27 cellular contexts compared by ENCODE assay signal in genomic region chr11:81915045-81915444, GRCh38.
DNase-seq lines count a peak whose midpoint lies in the region; ATAC-seq and TF ChIP-seq lines count a peak whose summit lies in the region.
"Had no signal": no experiment of that assay in that cellular context is flagged by ENCODE, and none has a peak within 500 bp of the region (broad histone marks: within the 10 kb centered on the region; RNA-seq: fewer than 3 reads in every experiment).

No MANE protein-coding gene starts in this region.

- H3K4me3 ChIP-seq in liver (ENCODE audit: low read depth in 1 of 3, low read length in 3 of 3) (no peak overlapping the region), suprapubic skin (no peak overlapping the region)
- H3K4me3 ChIP-seq: dorsolateral prefrontal cortex, esophagus muscularis mucosa, gastroesophageal sphincter, PC-9, smooth muscle cell had no signal

- no peak for TF ChIP-seq POLR2A in suprapubic skin (IDR thresholded peaks at IDR 0.05)

- H3K27ac ChIP-seq in liver (ENCODE audit: low read depth in 1 of 2, low read length in 2 of 2) (no peak overlapping the region), suprapubic skin (no peak overlapping the region)
- H3K27ac ChIP-seq: dorsolateral prefrontal cortex, esophagus muscularis mucosa, gastroesophageal sphincter, parathyroid adenoma, PC-9 had no signal

- no peaks in the 10 kb centered on the region for H3K9me3 Mint-ChIP-seq in activated CD8-positive, alpha-beta memory T cell treated with anti-CD3 and anti-CD28 coated beads, Interleukin-2, amount 10 ng/mL, durations not matched to agents 7 days and 5 days (ENCODE audit: low read depth)
- H3K9me3 Mint-ChIP-seq: neural crest cell had no signal

- H3K27ac Mint-ChIP-seq in activated CD8-positive, alpha-beta memory T cell treated with anti-CD3 and anti-CD28 coated beads, Interleukin-2, amount 10 ng/mL, durations not matched to agents 7 days and 5 days: no peak overlapping the region
- H3K27ac Mint-ChIP-seq: activated T-cell treated with anti-CD3 and anti-CD28 coated beads, Interleukin-2, amount 50 U/mL, for 72 hours; brain; CD14-positive monocyte; IgD-negative memory B cell had no signal

- H3K4me3 Mint-ChIP-seq in activated CD8-positive, alpha-beta memory T cell treated with anti-CD3 and anti-CD28 coated beads, Interleukin-2, amount 10 ng/mL, durations not matched to agents 7 days and 5 days: no peak overlapping the region
- H3K4me3 Mint-ChIP-seq: activated T-cell treated with anti-CD3 and anti-CD28 coated beads, Interleukin-2, amount 50 U/mL, for 72 hours; brain; CD14-positive monocyte; IgD-negative memory B cell; neural crest cell had no signal

- no peak overlapping the region for H3K9ac ChIP-seq in liver (ENCODE audit: low read depth in 1 of 2, low read length in 2 of 2)
- H3K9ac ChIP-seq: parathyroid adenoma, SK-N-SH had no signal

- CTCF ChIA-PET in activated CD8-positive, alpha-beta memory T cell treated with anti-CD3 and anti-CD28 coated beads, Interleukin-2, amount 10 ng/mL, durations not matched to agents 7 days and 5 days (lab: Charles Lee): interaction anchor here (1.2 kb wide), 1 partner anchor 41 kb away, joined by 3 read pairs; no protein-coding TSS in a partner anchor

- H3K36me3 Mint-ChIP-seq in activated CD8-positive, alpha-beta memory T cell treated with anti-CD3 and anti-CD28 coated beads, Interleukin-2, amount 10 ng/mL, durations not matched to agents 7 days and 5 days: peaks cover 1% of the 10 kb centered on the region
- H3K36me3 Mint-ChIP-seq: brain, CD14-positive monocyte, IgD-negative memory B cell had no signal

- peaks cover 5% of the 10 kb centered on the region for H3K4me1 Mint-ChIP-seq in activated CD8-positive, alpha-beta memory T cell treated with anti-CD3 and anti-CD28 coated beads, Interleukin-2, amount 10 ng/mL, durations not matched to agents 7 days and 5 days
- H3K4me1 Mint-ChIP-seq: brain, CD14-positive monocyte, neural crest cell had no signal

- peak; percentile 16 for DNase-seq in COR-L47 (lab: John Stamatoyannopoulos, UW)
- DNase-seq in H4 (ENCODE audit: low spot score): peak; percentile 3
- DNase-seq in brain pericyte (ENCODE audit: low read depth, low spot score): peak; percentile 11
- DNase-seq in T-helper 9 cell: no peak
- no peak for DNase-seq in suprapubic skin (ENCODE audit: low spot score in 2 of 2)
- no peak for DNase-seq in activated CD8-positive, alpha-beta memory T cell treated with anti-CD3 and anti-CD28 coated beads, Interleukin-2, amount 10 ng/mL, durations not matched to agents 7 days and 5 days
- DNase-seq: activated naive CD4-positive, alpha-beta T cell; activated T-cell treated with anti-CD3 and anti-CD28 coated beads, Interleukin-2, amount 50 U/mL, for 72 hours; cerebellar nuclear complex; dorsolateral prefrontal cortex; hippocampal formation; NCI-H1092; NCI-H1930; NCI-H2227 treated with DMSO at 0.1 percent for 48 hours; PC-9; SK-N-SH; stimulated activated naive CD4-positive, alpha-beta T cell had no signal

- H3K27me3 Mint-ChIP-seq in activated CD8-positive, alpha-beta memory T cell treated with anti-CD3 and anti-CD28 coated beads, Interleukin-2, amount 10 ng/mL, durations not matched to agents 7 days and 5 days: no peaks in the 10 kb centered on the region
- H3K27me3 Mint-ChIP-seq: brain, IgD-negative memory B cell had no signal

- peak in 1 of 2 donors; percentile 39 for TF ChIP-seq RAD21 in liver (IDR thresholded peaks at IDR 0.05)

- H3K27me3 ChIP-seq in liver (ENCODE audit: control insufficient read depth in 4 of 4, insufficient read depth in 4 of 4, low read length in 3 of 4) (no peaks in the 10 kb centered on the region), suprapubic skin (no peaks in the 10 kb centered on the region)
- H3K27me3 ChIP-seq: dorsolateral prefrontal cortex, esophagus muscularis mucosa, gastroesophageal sphincter had no signal

- TF ChIP-seq EP300 in suprapubic skin (IDR thresholded peaks at IDR 0.05): no peak

- H3K4me1 ChIP-seq in liver (ENCODE audit: control insufficient read depth in 4 of 4, insufficient read depth in 4 of 4, low read length in 3 of 4) (peaks cover 0 to 5% (median 3%) of the 10 kb centered on the region in 4 donors), suprapubic skin (no peaks in the 10 kb centered on the region)
- H3K4me1 ChIP-seq: esophagus muscularis mucosa, gastroesophageal sphincter, parathyroid adenoma had no signal

- no peaks in the 10 kb centered on the region for H3K9me3 ChIP-seq in liver (ENCODE audit: control insufficient read depth in 4 of 4, low read length in 3 of 4)
- no peaks in the 10 kb centered on the region for H3K9me3 ChIP-seq in suprapubic skin
- H3K9me3 ChIP-seq: esophagus muscularis mucosa, gastroesophageal sphincter, SK-N-SH had no signal

- no peak for TF ChIP-seq CTCF in liver (IDR thresholded peaks at IDR 0.05; ENCODE audit: low read depth, low read length, missing input control)
- TF ChIP-seq CTCF in suprapubic skin (IDR thresholded peaks at IDR 0.05): no peak

- H3K36me3 ChIP-seq in liver (ENCODE audit: control insufficient read depth in 4 of 4, insufficient read depth in 3 of 4, low read depth in 1 of 4, low read length in 3 of 4) (no peaks in the 10 kb centered on the region), suprapubic skin (no peaks in the 10 kb centered on the region)
- H3K36me3 ChIP-seq: esophagus muscularis mucosa, gastroesophageal sphincter had no signal

- ATAC-seq in HG03025 (IDR thresholded peaks at IDR 0.05; ENCODE audit: low FRiP score, unreplicated experiment): no peak
- ATAC-seq in activated CD8-positive, alpha-beta memory T cell treated with anti-CD3 and anti-CD28 coated beads, Interleukin-2, amount 10 ng/mL, durations not matched to agents 7 days and 5 days: no peak
- ATAC-seq: activated T-cell treated with anti-CD3 and anti-CD28 coated beads, Interleukin-2, amount 50 U/mL, for 72 hours; gastroesophageal sphincter had no signal

TF ChIP-seq in liver, 16 proteins besides CTCF, POLR2A, EP300 and RAD21:
- TF ChIP-seq TAF1 (conservative IDR thresholded peaks at IDR 0.05) (no peak), HNF4G (IDR thresholded peaks at IDR 0.05) (peak; percentile 49), HNF4A (conservative IDR thresholded peaks at IDR 0.05) (peak; percentile 82 to 91), RXRA (IDR thresholded peaks at IDR 0.05) (peak in 1 of 2 donors; percentile 58), NR2F2 (IDR thresholded peaks at IDR 0.05) (no peak), MAX (IDR thresholded peaks at IDR 0.05) (peak; percentile 44), EGR1 (IDR thresholded peaks at IDR 0.05; ENCODE audit: low read depth in 2 of 2) (peak in 1 of 2 donors; percentile 13), ZBTB33 (IDR thresholded peaks at IDR 0.05) (peak; percentile 70), SP1 (IDR thresholded peaks at IDR 0.05) (peak; percentile 73), JUND (IDR thresholded peaks at IDR 0.05) (no peak), ATF3 (IDR thresholded peaks at IDR 0.05) (no peak), FOXA2 (IDR thresholded peaks at IDR 0.05) (peak; percentile 97), REST (IDR thresholded peaks at IDR 0.05) (peak; percentile 61), YY1 (IDR thresholded peaks at IDR 0.05) (peak; percentile 89), FOXA1 (IDR thresholded peaks at IDR 0.05) (peak; percentile 90), GABPA (IDR thresholded peaks at IDR 0.05 in 1 of 2, conservative IDR thresholded peaks at IDR 0.05 in 1 of 2) (peak in 1 of 2 donors; percentile 15)

Comparison
In these comparisons a context has a peak if more than half of its experiments do, and no peak if none do; other contexts are left out.
1. DNase-seq: peak in COR-L47 (single experiment), H4 (single experiment) and brain pericyte (single experiment); none in T-helper 9 cell (single experiment), suprapubic skin (0 of 2) and activated CD8-positive, alpha-beta memory T cell treated with anti-CD3 and anti-CD28 coated beads, Interleukin-2, amount 10 ng/mL, durations not matched to agents 7 days and 5 days (single experiment).